In genomic region chr20:53291548-53291947, GRCh38 we compare ENCODE assay signal across 1 cellular context.
TF ChIP-seq lines count a peak whose summit lies in the region.

No MANE protein-coding gene starts in this region.

TF ChIP-seq in GM23338, 12 proteins besides CTCF, POLR2A, EP300 and RAD21 (continued from another document):
- TF ChIP-seq ZNF462 (CRISPR knock-in tag; IDR thresholded peaks at IDR 0.05) (no peak), EZH2 (IDR thresholded peaks at IDR 0.05; ENCODE audit: low read depth, unreplicated experiment) (no peak), NANOG (IDR thresholded peaks at IDR 0.05; ENCODE audit: borderline replicate concordance) (no peak), REST (IDR thresholded peaks at IDR 0.05; ENCODE audit: unreplicated experiment) (no peak), CREB1 (CRISPR knock-in tag; IDR thresholded peaks at IDR 0.05; ENCODE audit: low read depth) (no peak), JUNB (IDR thresholded peaks at IDR 0.05; ENCODE audit: unreplicated experiment) (no peak), POLR2AphosphoS5 (IDR thresholded peaks at IDR 0.05; ENCODE audit: low read depth) (no peak), ZNF114 (CRISPR knock-in tag; IDR thresholded peaks at IDR 0.05) (no peak)
TF ChIP-seq in GM23338: peak in this region for 0.
